Comparison of ENCODE assay signal across 22 cellular contexts in the genomic region with DNA sequence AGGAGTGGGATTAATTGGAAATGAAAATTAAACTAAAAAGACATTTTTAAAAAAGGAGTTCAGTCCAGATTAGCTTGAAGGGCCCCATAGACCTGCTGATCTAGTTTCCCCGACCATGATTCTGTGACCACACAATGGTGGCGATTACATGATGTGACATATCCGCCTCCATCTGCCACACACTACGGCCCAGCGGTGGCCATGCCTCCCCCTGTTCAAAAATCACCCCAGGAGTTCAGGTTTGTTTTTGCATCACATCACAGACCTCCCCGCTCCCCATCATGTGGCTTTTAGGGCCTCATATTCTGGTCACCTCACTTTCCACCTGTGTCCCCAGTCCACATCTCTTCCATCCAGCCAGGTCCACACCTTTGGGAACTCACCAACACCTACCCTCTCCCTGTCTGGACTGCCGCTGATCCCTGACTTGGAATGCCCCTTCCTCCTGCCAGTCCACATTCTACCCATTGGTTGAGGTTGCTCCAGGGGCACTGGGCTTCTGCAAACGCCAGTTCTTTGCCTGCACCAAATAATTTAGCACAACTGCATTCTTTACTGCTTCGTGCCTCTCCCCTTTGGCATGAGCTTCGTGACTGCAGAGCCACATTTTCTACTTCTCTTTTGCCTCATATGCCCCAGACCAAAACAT. TPM values are rescaled to one million over a fixed set of nuclear protein-coding genes. Genes with fewer than 3 reads are reported as not detected.
A peak's percentile ranks its signal among the peaks of the same experiment; 100 is the strongest.
DNase-seq lines count a peak whose midpoint lies in the region; ATAC-seq and TF ChIP-seq lines count a peak whose summit lies in the region.
"Had no signal": no experiment of that assay in that cellular context is flagged by ENCODE, and none has a peak within 500 bp of the region (broad histone marks: within the 10 kb centered on the region; RNA-seq: fewer than 3 reads in every experiment).

No MANE protein-coding gene starts in this region.

- H3K9ac ChIP-seq in endodermal cell (ENCODE audit: extremely low read depth, low read length, poor library complexity, severe bottlenecking) (no peak overlapping the region), mammary epithelial cell (ENCODE audit: insufficient read depth, low read length) (no peak overlapping the region)

- H3K27ac Mint-ChIP-seq in activated naive CD4-positive, alpha-beta T cell treated with anti-CD3 and anti-CD28 coated beads for 36 hours, result peak overlapping the region; percentile 87
- no peak overlapping the region for H3K27ac Mint-ChIP-seq in endodermal cell
- H3K27ac Mint-ChIP-seq in stimulated activated naive CD8-positive, alpha-beta T cell treated with anti-CD3 and anti-CD28 coated beads, Interleukin-15, amount 100 ng/mL, for 72 hours, result peak overlapping the region; percentile 69 to 88

- CTCF ChIA-PET in activated naive CD4-positive, alpha-beta T cell treated with anti-CD3 and anti-CD28 coated beads for 36 hours (lab: Charles Lee), result interaction anchor here (1.3 to 2.3 kb wide), 4 partner anchors 8 to 54 kb away, joined by 3 to 7 read pairs (median 4); no protein-coding TSS in a partner anchor
- CTCF ChIA-PET in mammary epithelial cell (lab: Charles Lee; ENCODE audit: low non-redundant PET), result no interaction called here

- BruUV-seq in mammary epithelial cell (replicated peaks; lab: Mats Ljungman, UMichigan), result no TSS peak

- peaks cover 2% of the 10 kb centered on the region for H4K20me1 ChIP-seq in mammary epithelial cell (ENCODE audit: insufficient read depth, low read length)

- H3K4me1 ChIP-seq in endodermal cell (ENCODE audit: control insufficient read depth, insufficient read depth, low read length) (no peaks in the 10 kb centered on the region), mammary epithelial cell (ENCODE audit: insufficient read depth, low read length) (no peaks in the 10 kb centered on the region)
- H3K4me1 ChIP-seq: ascending aorta, left lung had no signal

- H3K9me3 ChIP-seq in endodermal cell (ENCODE audit: control insufficient read depth, low read length) (no peaks in the 10 kb centered on the region), mammary epithelial cell (replicated peaks; ENCODE audit: insufficient read depth, low read length) (no peaks in the 10 kb centered on the region)
- H3K9me3 ChIP-seq: ascending aorta, left lung, MG63, thoracic aorta had no signal

- in situ Hi-C loops in mammary epithelial cell (cut with MboI; ENCODE audit: low sequenced_read_pairs in 2 of 2), result no loop called here
- in situ Hi-C loops in GM13976 (cut with MboI; ENCODE audit: low sequenced_read_pairs, unreplicated experiment), result no loop called here

- H3K9me3 Mint-ChIP-seq in activated naive CD4-positive, alpha-beta T cell treated with anti-CD3 and anti-CD28 coated beads for 36 hours, result peaks cover 4% of the 10 kb centered on the region
- no peaks in the 10 kb centered on the region for H3K9me3 Mint-ChIP-seq in activated T-cell treated with anti-CD3 and anti-CD28 coated beads, Interleukin-2, amount 50 U/mL, for 4 hours
- H3K9me3 Mint-ChIP-seq in endodermal cell, result peaks cover 5% of the 10 kb centered on the region
- H3K9me3 Mint-ChIP-seq in stimulated activated naive CD8-positive, alpha-beta T cell treated with anti-CD3 and anti-CD28 coated beads, Interleukin-15, amount 100 ng/mL, for 72 hours, result no peaks in the 10 kb centered on the region

- H3K4me1 Mint-ChIP-seq in activated naive CD4-positive, alpha-beta T cell treated with anti-CD3 and anti-CD28 coated beads for 36 hours (ENCODE audit: low read depth), result peaks cover 92% of the 10 kb centered on the region
- peaks cover 89% of the 10 kb centered on the region for H3K4me1 Mint-ChIP-seq in activated T-cell treated with anti-CD3 and anti-CD28 coated beads, Interleukin-2, amount 50 U/mL, for 4 hours (ENCODE audit: low read depth)
- H3K4me1 Mint-ChIP-seq in endodermal cell, result no peaks in the 10 kb centered on the region
- H3K4me1 Mint-ChIP-seq in stimulated activated naive CD8-positive, alpha-beta T cell treated with anti-CD3 and anti-CD28 coated beads, Interleukin-15, amount 100 ng/mL, for 72 hours, result peaks cover 100% of the 10 kb centered on the region

- H3K27me3 ChIP-seq in endodermal cell (ENCODE audit: control insufficient read depth, insufficient read depth, low read length, poor library complexity, severe bottlenecking) (no peaks in the 10 kb centered on the region), mammary epithelial cell (ENCODE audit: insufficient read depth, low read length) (no peaks in the 10 kb centered on the region)
- H3K27me3 ChIP-seq: ascending aorta, left lung had no signal

- peak overlapping the region; percentile 53 for H3K4me3 Mint-ChIP-seq in activated naive CD4-positive, alpha-beta T cell treated with anti-CD3 and anti-CD28 coated beads for 36 hours
- H3K4me3 Mint-ChIP-seq in activated T-cell treated with anti-CD3 and anti-CD28 coated beads, Interleukin-2, amount 50 U/mL, for 4 hours, result peak overlapping the region; percentile 4
- no peak overlapping the region for H3K4me3 Mint-ChIP-seq in endodermal cell
- H3K4me3 Mint-ChIP-seq in stimulated activated naive CD8-positive, alpha-beta T cell treated with anti-CD3 and anti-CD28 coated beads, Interleukin-15, amount 100 ng/mL, for 72 hours, result peak overlapping the region; percentile 28 to 56

- intact Hi-C loops in activated naive CD4-positive, alpha-beta T cell treated with anti-CD3 and anti-CD28 coated beads for 36 hours (cut with micrococcal nuclease), result no loop called here
- intact Hi-C loops in mammary epithelial cell (cut with micrococcal nuclease), result no loop called here

- H3K4me3 ChIP-seq in endodermal cell (ENCODE audit: low read length) (no peak overlapping the region), mammary epithelial cell (replicated peaks in 1 of 3; ENCODE audit: insufficient read depth in 1 of 3, low read depth in 2 of 3, low read length in 3 of 3) (no peak overlapping the region)
- H3K4me3 ChIP-seq: ascending aorta, GM12878, left lung, MG63, thoracic aorta had no signal

- no peaks in the 10 kb centered on the region for H3K27me3 Mint-ChIP-seq in activated naive CD4-positive, alpha-beta T cell treated with anti-CD3 and anti-CD28 coated beads for 36 hours (ENCODE audit: low read depth)
- no peaks in the 10 kb centered on the region for H3K27me3 Mint-ChIP-seq in activated T-cell treated with anti-CD3 and anti-CD28 coated beads, Interleukin-2, amount 50 U/mL, for 4 hours (ENCODE audit: low read depth)
- peaks cover 4% of the 10 kb centered on the region for H3K27me3 Mint-ChIP-seq in endodermal cell (ENCODE audit: insufficient read depth)
- no peaks in the 10 kb centered on the region for H3K27me3 Mint-ChIP-seq in stimulated activated naive CD8-positive, alpha-beta T cell treated with anti-CD3 and anti-CD28 coated beads, Interleukin-15, amount 100 ng/mL, for 72 hours

- H3K4me2 ChIP-seq in mammary epithelial cell (ENCODE audit: insufficient read depth, low read depth, low read length), result no peak overlapping the region

- H3K79me2 ChIP-seq in mammary epithelial cell (ENCODE audit: insufficient read depth, low read length), result no peaks in the 10 kb centered on the region

- H3K27ac ChIP-seq in endodermal cell (ENCODE audit: low read depth, low read length), result no peak overlapping the region
- no peak overlapping the region for H3K27ac ChIP-seq in mammary epithelial cell (ENCODE audit: insufficient read depth, low read depth, low read length)
- H3K27ac ChIP-seq: ascending aorta, C4-2B, left lung, thoracic aorta had no signal

- 92 to 96% methylated on average over 9 to 10 of the region's 10 CpGs for WGBS in endodermal cell (ENCODE audit: insufficient coverage in 1 of 2, insufficient read length in 1 of 2), 2 experiments
- WGBS in mammary epithelial cell (ENCODE audit: low coverage, missing lambda C conversion rate), result 76% methylated on average over 10 of the region's 10 CpGs

- DNase-seq in activated naive CD4-positive, alpha-beta T cell treated with anti-CD3 and anti-CD28 coated beads for 36 hours, result no peak
- no peak for DNase-seq in activated naive CD4-positive, alpha-beta T cell treated with anti-CD3 and anti-CD28 coated beads, Interleukin-2, amount 50 U/mL, for 16 hours
- no peak for DNase-seq in activated T-cell treated with anti-CD3 and anti-CD28 coated beads, Interleukin-2, amount 50 U/mL, for 4 hours
- peak; percentile 28 for DNase-seq in endodermal cell
- no peak for DNase-seq in stimulated activated naive CD8-positive, alpha-beta T cell treated with anti-CD3 and anti-CD28 coated beads, Interleukin-15, amount 100 ng/mL, for 72 hours
- DNase-seq in mammary epithelial cell, result no peak
- no peak for DNase-seq in GM13976 (ENCODE audit: low spot score)
- DNase-seq: activated CD4-positive, CD25-positive, alpha-beta regulatory T cell treated with anti-CD3 and anti-CD28 coated beads, Interleukin-2, amount 50 U/mL, for 72 hours; cerebellar nuclear complex; DMS153; effector CD8-positive, alpha-beta T cell; HCEC 1CT; left lung; MG63; NCI-H82; retina; stimulated activated CD4-positive, alpha-beta T cell treated with anti-CD3 and anti-CD28 coated beads, Interleukin-12 subunit alpha, Interleukin-12 subunit beta, amount 100 ng/mL, for 4 hours had no signal

- H3K36me3 ChIP-seq in endodermal cell (ENCODE audit: control insufficient read depth, insufficient read depth, low read length) (no peaks in the 10 kb centered on the region), mammary epithelial cell (ENCODE audit: insufficient read depth, low read length) (no peaks in the 10 kb centered on the region)
- H3K36me3 ChIP-seq: ascending aorta, left lung, MG63, thoracic aorta had no signal

- TF ChIP-seq CTCF in endodermal cell (conservative IDR thresholded peaks at IDR 0.05) (no peak), mammary epithelial cell (conservative IDR thresholded peaks at IDR 0.05 in 1 of 2, IDR thresholded peaks at IDR 0.05 in 1 of 2; ENCODE audit: extremely low read depth in 1 of 2, insufficient read depth in 1 of 2, low read depth in 1 of 2, low read length in 2 of 2) (no peak), GM13976 (IDR thresholded peaks at IDR 0.05; ENCODE audit: borderline replicate concordance, control extremely low read depth, extremely low read depth, insufficient read depth, missing control alignments) (no peak)

- no peak overlapping the region for H2AFZ ChIP-seq in mammary epithelial cell (ENCODE audit: low read depth, low read length)

- no peak for ATAC-seq in activated T-cell treated with anti-CD3 and anti-CD28 coated beads, Interleukin-2, amount 50 U/mL, for 4 hours
- peak; percentile 47 for ATAC-seq in stimulated activated naive CD8-positive, alpha-beta T cell treated with anti-CD3 and anti-CD28 coated beads, Interleukin-15, amount 100 ng/mL, for 72 hours
- ATAC-seq in HG02870 (IDR thresholded peaks at IDR 0.05; ENCODE audit: unreplicated experiment), result no peak
- ATAC-seq: GM12878, left lung had no signal

- peaks cover 35% of the 10 kb centered on the region for H3K36me3 Mint-ChIP-seq in activated naive CD4-positive, alpha-beta T cell treated with anti-CD3 and anti-CD28 coated beads for 36 hours (ENCODE audit: low read depth)
- H3K36me3 Mint-ChIP-seq in activated T-cell treated with anti-CD3 and anti-CD28 coated beads, Interleukin-2, amount 50 U/mL, for 4 hours (ENCODE audit: insufficient read depth), result peaks cover 37% of the 10 kb centered on the region
- no peaks in the 10 kb centered on the region for H3K36me3 Mint-ChIP-seq in endodermal cell (ENCODE audit: low read depth)

- dilution Hi-C loops in mammary epithelial cell (cut with HindIII; ENCODE audit: low sequenced_read_pairs), result no loop called here

RNA-seq across cellular contexts. Expression of a gene that starts 38.9 kb away (rescaled TPM):
- total RNA-seq in activated naive CD4-positive, alpha-beta T cell treated with anti-CD3 and anti-CD28 coated beads for 36 hours, result 10 to 100 TPM; 73.5 to 78.3 TPM
- 10 to 100 TPM; 63.7 to 93.5 (median 73.2) TPM for total RNA-seq in activated T-cell treated with anti-CD3 and anti-CD28 coated beads, Interleukin-2, amount 50 U/mL, for 4 hours
- total RNA-seq in endodermal cell (under 1 TPM; 0.46 to 0.55 TPM), mammary epithelial cell (not detected)
- polyA plus RNA-seq in endodermal cell (2013, experiment 1 of 2), result 0.36 TPM
- polyA plus RNA-seq in endodermal cell (2013, experiment 2 of 2), result 0.50 TPM
- polyA plus RNA-seq in mammary epithelial cell, result 0.07 TPM
- not detected for polyA minus RNA-seq in mammary epithelial cell

Comparison
In these comparisons a context has a peak if more than half of its experiments do, and no peak if none do; other contexts are left out.
1. RNA of a gene that starts 38.9 kb away (total RNA-seq): 73.5 to 78.3 TPM in activated naive CD4-positive, alpha-beta T cell treated with anti-CD3 and anti-CD28 coated beads for 36 hours and 63.7 to 93.5 TPM in activated T-cell treated with anti-CD3 and anti-CD28 coated beads, Interleukin-2, amount 50 U/mL, for 4 hours; 0.46 to 0.55 TPM in endodermal cell and not detected in mammary epithelial cell; every median in the first group is over 10 times any median in the second.